ENCODE assay signal across 28 cellular contexts in genomic region chr3:5427938-5428337, GRCh38.
"Had no signal": no experiment of that assay in that cellular context is flagged by ENCODE, and none has a peak within 500 bp of the region (broad histone marks: within the 10 kb centered on the region; RNA-seq: fewer than 3 reads in every experiment).

No MANE protein-coding gene starts in this region.

- H3K4me1 ChIP-seq: esophagus squamous epithelium, gastroesophageal sphincter had no signal

- H3K27me3 ChIP-seq: brain microvascular endothelial cell, esophagus squamous epithelium, gastroesophageal sphincter, heart right ventricle had no signal

- H3K4me3 ChIP-seq: coronary artery, esophagus squamous epithelium, gastroesophageal sphincter, heart right ventricle had no signal

- H3K27ac ChIP-seq: brain microvascular endothelial cell, coronary artery, esophagus squamous epithelium, gastroesophageal sphincter, heart right ventricle, VCaP had no signal

- H3K36me3 ChIP-seq: brain microvascular endothelial cell, esophagus squamous epithelium, gastroesophageal sphincter, heart right ventricle had no signal

- FAIRE-seq: astrocyte, bronchial epithelial cell had no signal

- H3K9me3 ChIP-seq: esophagus squamous epithelium, gastroesophageal sphincter, heart right ventricle had no signal

- ATAC-seq: activated CD8-positive, alpha-beta T cell treated with anti-CD3 and anti-CD28 coated beads for 36 hours; activated T-cell treated with anti-CD3 and anti-CD28 coated beads, Interleukin-2, amount 50 U/mL, for 4 hours; activated T-helper 17 cell treated with anti-CD3 and anti-CD28 coated beads, Interleukin-2, amount 50 U/mL, for 72 hours; effector memory CD8-positive, alpha-beta T cell; gastroesophageal sphincter; heart right ventricle; WTC11 had no signal

- DNase-seq: activated CD4-positive, alpha-beta T cell treated with anti-CD3 and anti-CD28 coated beads for 1 hour; activated CD4-positive, alpha-beta T cell treated with anti-CD3 and anti-CD28 coated beads for 4 hours; activated CD4-positive, alpha-beta T cell treated with anti-CD3 and anti-CD28 coated beads, Interleukin-2, amount 10 ng/mL, durations not matched to agents 7 days and 5 days; activated CD4-positive, alpha-beta T cell treated with anti-CD3 and anti-CD28 coated beads, Interleukin-2, amount 50 U/mL, for 48 hours; activated CD8-positive, alpha-beta memory T cell treated with anti-CD3 and anti-CD28 coated beads for 24 hours; activated CD8-positive, alpha-beta T cell treated with anti-CD3 and anti-CD28 coated beads for 36 hours; activated effector memory CD4-positive, alpha-beta T cell treated with Interleukin-2 at 50 U/mL for 16 hours; activated gamma-delta T cell treated with Interleukin-2 at 50 U/mL for 16 hours; activated naive CD4-positive, alpha-beta T cell treated with anti-CD3 and anti-CD28 coated beads, Interleukin-2, amount 50 U/mL, for 16 hours; activated naive CD4-positive, alpha-beta T cell treated with Interleukin-2 at 50 U/mL for 16 hours; activated T-cell treated with anti-CD3 and anti-CD28 coated beads, Interleukin-2, amount 50 U/mL, for 4 hours; amniotic stem cell; anterior cingulate cortex; brain microvascular endothelial cell; dermis blood vessel endothelial cell; effector CD4-positive, alpha-beta T cell; effector memory CD8-positive, alpha-beta T cell; esophagus squamous epithelium; foreskin melanocyte; heart right ventricle; T-helper 2 cell had no signal
